1 cellular context compared by ENCODE assay signal in the genomic region with DNA sequence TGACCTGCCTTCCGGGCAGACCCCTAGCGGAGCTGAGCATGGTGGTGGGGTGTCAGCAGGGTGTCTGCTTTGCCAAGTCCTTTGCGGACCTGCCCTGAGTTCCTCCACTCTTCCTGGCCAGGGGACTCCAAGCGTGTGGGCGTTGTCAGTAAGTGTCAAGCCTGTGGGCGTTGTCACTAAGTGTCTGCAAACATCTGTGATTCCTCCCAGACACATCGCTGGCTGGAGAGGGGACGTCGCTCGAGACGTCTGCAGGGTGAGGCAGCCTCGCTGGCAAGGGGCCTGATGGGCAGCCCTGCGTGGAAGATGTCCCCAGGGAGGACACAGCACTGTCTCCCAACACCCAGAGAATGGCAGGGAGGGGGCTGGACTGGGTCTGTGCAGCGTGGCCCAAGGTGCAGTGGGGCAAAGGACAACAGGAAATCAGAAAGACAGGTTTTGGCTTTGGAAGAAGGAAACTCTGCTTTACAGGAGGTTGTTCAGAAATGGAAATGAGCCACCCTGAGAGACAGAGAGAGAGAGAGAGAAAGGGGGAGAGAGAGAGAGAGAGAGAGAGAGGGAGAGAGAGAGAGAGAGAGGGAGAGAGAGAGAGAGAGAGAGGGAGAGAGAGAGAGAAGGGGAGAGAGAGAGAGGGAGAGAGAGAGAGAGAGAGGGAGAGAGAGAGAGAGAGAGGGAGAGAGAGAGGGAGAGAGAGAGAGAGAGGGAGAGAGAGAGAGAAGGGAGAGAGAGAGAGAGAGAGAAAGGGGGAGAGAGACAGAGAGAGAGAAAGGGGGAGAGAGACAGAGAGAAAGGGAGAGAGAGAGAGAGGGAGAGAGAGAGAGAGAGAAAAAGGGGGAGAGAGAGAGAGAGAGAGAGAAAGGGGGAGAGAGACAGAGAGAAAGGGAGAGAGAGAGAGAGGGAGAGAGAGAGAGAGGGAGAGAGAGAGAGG.
TF ChIP-seq lines count a peak whose summit lies in the region.

No MANE protein-coding gene starts in this region.

TF ChIP-seq in H1, 55 proteins besides CTCF, POLR2A, EP300 and RAD21:
- TF ChIP-seq BACH1 (IDR thresholded peaks at IDR 0.05; ENCODE audit: low read length) (no peak), KDM4A (IDR thresholded peaks at IDR 0.05; ENCODE audit: low read depth, low read length, severe bottlenecking) (no peak), TAF7 (optimal IDR thresholded peaks at IDR 0.05; ENCODE audit: borderline replicate concordance, low read depth, low read length) (no peak), CREB1 (IDR thresholded peaks at IDR 0.05) (no peak), JUN (IDR thresholded peaks at IDR 0.05; ENCODE audit: low read depth, low read length) (no peak), YY1 (IDR thresholded peaks at IDR 0.05; ENCODE audit: low read depth, low read length) (no peak), CBX5 (IDR thresholded peaks at IDR 0.05; ENCODE audit: low read depth, low read length) (no peak), ZNF274 (IDR thresholded peaks at IDR 0.05; ENCODE audit: borderline replicate concordance, extremely low read depth, low read length) (no peak), HDAC2 (IDR thresholded peaks at IDR 0.05; ENCODE audit: borderline replicate concordance in 1 of 2, low read depth in 2 of 2, low read length in 2 of 2) (no peak), SIRT6 (IDR thresholded peaks at IDR 0.05; ENCODE audit: low read length) (no peak), RXRA (IDR thresholded peaks at IDR 0.05; ENCODE audit: insufficient read depth, low read depth, low read length) (no peak), SIN3A (conservative IDR thresholded peaks at IDR 0.05 in 1 of 2, IDR thresholded peaks at IDR 0.05 in 1 of 2; ENCODE audit: low read depth in 1 of 2, low read length in 2 of 2) (no peak), POU5F1 (IDR thresholded peaks at IDR 0.05; ENCODE audit: low read depth, low read length) (no peak), TEAD4 (IDR thresholded peaks at IDR 0.05; ENCODE audit: low read depth, low read length) (no peak), SRF (IDR thresholded peaks at IDR 0.05; ENCODE audit: low read depth, low read length) (no peak)
- TF ChIP-seq, protein P1, sequence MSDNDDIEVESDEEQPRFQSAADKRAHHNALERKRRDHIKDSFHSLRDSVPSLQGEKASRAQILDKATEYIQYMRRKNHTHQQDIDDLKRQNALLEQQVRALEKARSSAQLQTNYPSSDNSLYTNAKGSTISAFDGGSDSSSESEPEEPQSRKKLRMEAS (IDR thresholded peaks at IDR 0.05) = no peak
- TF ChIP-seq, protein P2, sequence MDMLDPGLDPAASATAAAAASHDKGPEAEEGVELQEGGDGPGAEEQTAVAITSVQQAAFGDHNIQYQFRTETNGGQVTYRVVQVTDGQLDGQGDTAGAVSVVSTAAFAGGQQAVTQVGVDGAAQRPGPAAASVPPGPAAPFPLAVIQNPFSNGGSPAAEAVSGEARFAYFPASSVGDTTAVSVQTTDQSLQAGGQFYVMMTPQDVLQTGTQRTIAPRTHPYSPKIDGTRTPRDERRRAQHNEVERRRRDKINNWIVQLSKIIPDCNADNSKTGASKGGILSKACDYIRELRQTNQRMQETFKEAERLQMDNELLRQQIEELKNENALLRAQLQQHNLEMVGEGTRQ (IDR thresholded peaks at IDR 0.05; ENCODE audit: low read length) = no peak
- TF ChIP-seq, protein P3, sequence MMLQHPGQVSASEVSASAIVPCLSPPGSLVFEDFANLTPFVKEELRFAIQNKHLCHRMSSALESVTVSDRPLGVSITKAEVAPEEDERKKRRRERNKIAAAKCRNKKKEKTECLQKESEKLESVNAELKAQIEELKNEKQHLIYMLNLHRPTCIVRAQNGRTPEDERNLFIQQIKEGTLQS (IDR thresholded peaks at IDR 0.05; ENCODE audit: insufficient read depth, low read depth, low read length) = no peak
